In the genomic region with DNA sequence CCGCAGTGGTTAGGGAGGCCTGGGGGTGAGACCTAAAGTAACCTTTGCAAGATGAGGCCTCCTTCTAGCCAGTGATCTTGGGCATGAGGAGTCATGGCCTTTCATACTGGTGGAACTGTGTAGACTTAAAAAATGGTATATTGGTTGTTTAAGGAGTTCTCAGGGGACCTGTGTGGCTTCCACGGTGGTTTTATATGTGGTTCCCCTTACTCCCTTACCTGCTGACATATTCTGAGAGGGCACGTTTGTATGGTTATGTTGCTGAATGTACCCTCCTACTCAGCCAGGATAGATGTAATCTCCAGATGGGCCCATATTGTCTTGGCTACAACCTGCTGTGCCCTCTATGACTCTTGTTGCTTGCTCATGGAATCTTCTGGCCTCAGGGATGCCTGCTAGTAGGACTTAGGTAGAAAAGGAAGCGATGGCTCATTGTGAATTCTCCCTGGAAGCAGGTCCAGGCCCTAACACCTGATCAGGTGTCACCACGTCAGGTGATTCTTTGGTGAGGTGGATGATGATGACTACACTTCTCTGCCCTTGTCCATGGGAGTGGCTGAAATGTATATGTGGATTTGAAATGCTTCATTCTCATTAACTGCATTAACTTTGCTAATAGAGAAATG, we compare ENCODE assay signal across 1 cellular context.
TF ChIP-seq lines count a peak whose summit lies in the region.

No MANE protein-coding gene starts in this region.

TF ChIP-seq in H1, 55 proteins besides CTCF, POLR2A, EP300 and RAD21:
- no peak for TF ChIP-seq KDM4A (IDR thresholded peaks at IDR 0.05; ENCODE audit: low read depth, low read length, severe bottlenecking)
- TF ChIP-seq SP1 (IDR thresholded peaks at IDR 0.05; ENCODE audit: low read depth, low read length) = no peak
- no peak for TF ChIP-seq CBX5 (IDR thresholded peaks at IDR 0.05; ENCODE audit: low read depth, low read length)
- no peak for TF ChIP-seq SIX5 (IDR thresholded peaks at IDR 0.05; ENCODE audit: low read depth, low read length)
- TF ChIP-seq RBBP5 (IDR thresholded peaks at IDR 0.05; ENCODE audit: borderline replicate concordance, low read depth, low read length) = no peak
- TF ChIP-seq, protein P1, sequence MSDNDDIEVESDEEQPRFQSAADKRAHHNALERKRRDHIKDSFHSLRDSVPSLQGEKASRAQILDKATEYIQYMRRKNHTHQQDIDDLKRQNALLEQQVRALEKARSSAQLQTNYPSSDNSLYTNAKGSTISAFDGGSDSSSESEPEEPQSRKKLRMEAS (IDR thresholded peaks at IDR 0.05) = no peak
- TF ChIP-seq, protein P2, sequence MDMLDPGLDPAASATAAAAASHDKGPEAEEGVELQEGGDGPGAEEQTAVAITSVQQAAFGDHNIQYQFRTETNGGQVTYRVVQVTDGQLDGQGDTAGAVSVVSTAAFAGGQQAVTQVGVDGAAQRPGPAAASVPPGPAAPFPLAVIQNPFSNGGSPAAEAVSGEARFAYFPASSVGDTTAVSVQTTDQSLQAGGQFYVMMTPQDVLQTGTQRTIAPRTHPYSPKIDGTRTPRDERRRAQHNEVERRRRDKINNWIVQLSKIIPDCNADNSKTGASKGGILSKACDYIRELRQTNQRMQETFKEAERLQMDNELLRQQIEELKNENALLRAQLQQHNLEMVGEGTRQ (IDR thresholded peaks at IDR 0.05; ENCODE audit: low read length) = no peak
- no peak for TF ChIP-seq CHD1 (IDR thresholded peaks at IDR 0.05; ENCODE audit: low read depth, low read length)
- TF ChIP-seq JUN (IDR thresholded peaks at IDR 0.05; ENCODE audit: low read depth, low read length) = no peak
